Comparison of ENCODE assay signal across 10 cellular contexts in the genomic region with DNA sequence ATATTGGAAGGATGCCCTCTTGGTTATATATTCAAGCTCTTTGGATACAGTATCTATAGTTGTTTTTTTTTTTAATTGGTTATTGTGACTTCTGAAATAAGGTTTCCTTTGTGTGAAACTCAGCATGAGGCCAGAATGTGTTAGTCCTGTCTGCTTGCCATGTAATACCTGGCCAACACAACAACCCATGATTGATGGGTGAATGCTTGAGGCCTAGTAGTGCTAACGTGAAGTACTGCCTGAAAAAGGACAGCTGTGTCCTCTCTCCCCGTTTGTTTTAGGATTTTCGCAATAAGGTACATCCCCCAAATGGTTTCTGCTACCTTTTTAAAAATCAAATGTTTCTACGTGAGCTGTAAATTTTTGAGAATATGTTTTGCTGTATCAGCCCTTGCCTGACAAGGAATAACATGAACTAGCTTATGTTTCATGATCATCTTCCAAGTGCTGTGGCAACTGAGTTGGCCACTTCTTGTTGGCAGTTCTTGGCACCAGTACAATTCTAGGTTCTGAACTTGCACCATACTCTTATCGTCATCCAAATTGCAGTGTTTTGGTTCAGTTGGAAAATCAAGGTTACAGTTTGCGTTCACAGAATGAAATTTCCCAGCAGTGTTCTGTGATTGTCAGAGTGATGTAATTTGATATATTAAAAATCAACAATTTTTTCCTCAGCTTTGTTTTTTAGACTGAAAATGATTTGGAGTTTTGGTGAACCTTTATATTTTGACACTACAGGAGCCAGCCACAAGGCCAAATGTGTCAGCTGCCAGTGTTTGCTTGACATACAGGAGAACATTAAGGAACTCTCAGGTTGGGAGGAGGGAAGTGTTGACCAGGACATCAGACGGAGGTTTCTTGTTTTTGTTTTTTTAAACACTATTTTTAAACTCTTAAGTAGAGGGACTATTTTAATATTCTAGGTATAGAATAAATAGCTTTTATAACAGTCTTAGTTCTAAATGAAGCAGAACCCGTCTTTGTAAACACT. TPM values are rescaled to one million over a fixed set of nuclear protein-coding genes. Genes with fewer than 3 reads are reported as not detected.
DNase-seq lines count a peak whose midpoint lies in the region; ATAC-seq and TF ChIP-seq lines count a peak whose summit lies in the region.
"Had no signal": no experiment of that assay in that cellular context is flagged by ENCODE, and none has a peak within 500 bp of the region (broad histone marks: within the 10 kb centered on the region; RNA-seq: fewer than 3 reads in every experiment).

No MANE protein-coding gene starts in this region.

- H3K9ac ChIP-seq in skeletal muscle tissue (ENCODE audit: low read depth in 1 of 3, low read length in 3 of 3), result peak overlapping the region; percentile 33 to 69 (median 42)

- H3K27me3 Mint-ChIP-seq in WTC11 (ENCODE audit: low read depth), result no peaks in the 10 kb centered on the region
- H3K27me3 Mint-ChIP-seq: effector memory CD8-positive, alpha-beta T cell had no signal

- TF ChIP-seq CTCF in WTC11 (IDR thresholded peaks at IDR 0.05) (no peak), cardiac muscle cell (IDR thresholded peaks at IDR 0.05; ENCODE audit: low read depth, low read length) (no peak)

- H3K36me3 Mint-ChIP-seq in WTC11, result peaks cover 34% of the 10 kb centered on the region

- peaks cover 15% of the 10 kb centered on the region for H3K4me1 ChIP-seq in cardiac muscle cell (ENCODE audit: low read depth)
- H3K4me1 ChIP-seq in skeletal muscle tissue (ENCODE audit: control insufficient read depth in 3 of 3, insufficient read depth in 3 of 3, low read length in 3 of 3), result peaks cover 25 to 40% (median 32%) of the 10 kb centered on the region in 3 donors

- peak overlapping the region; percentile 2; the same call in 1 of the 2 replicates for H3K27ac Mint-ChIP-seq in WTC11

- H3K4me3 Mint-ChIP-seq in WTC11, result no peak overlapping the region
- H3K4me3 Mint-ChIP-seq: effector memory CD8-positive, alpha-beta T cell had no signal

- DNase-seq in NCI-H1092 treated with DMSO at 0.1 percent for 48 hours (lab: John Stamatoyannopoulos, UW), result peak; percentile 76
- no peak for DNase-seq in WTC11 (ENCODE audit: low spot score)
- peak in 1 of 2 donors; percentile 78 for DNase-seq in cardiac muscle cell (ENCODE audit: low read depth in 1 of 2, low spot score in 1 of 2)
- DNase-seq in NCI-H524 (lab: John Stamatoyannopoulos, UW), result no peak
- no peak for DNase-seq in superior temporal gyrus (ENCODE audit: extremely low spot score)
- DNase-seq: effector memory CD8-positive, alpha-beta T cell had no signal

- H3K9me3 ChIP-seq in cardiac muscle cell (ENCODE audit: low read depth), result no peaks in the 10 kb centered on the region
- H3K9me3 ChIP-seq in skeletal muscle tissue (ENCODE audit: control insufficient read depth in 3 of 3, low read length in 3 of 3), result no peaks in the 10 kb centered on the region

- H3K36me3 ChIP-seq in cardiac muscle cell (peaks cover 23% of the 10 kb centered on the region), skeletal muscle tissue (ENCODE audit: control insufficient read depth in 3 of 3, insufficient read depth in 3 of 3, low read length in 3 of 3) (peaks cover 17 to 19% (median 18%) of the 10 kb centered on the region in 3 donors)

- no peaks in the 10 kb centered on the region for H3K9me3 Mint-ChIP-seq in WTC11
- H3K9me3 Mint-ChIP-seq: effector memory CD8-positive, alpha-beta T cell had no signal

- CTCF ChIA-PET in WTC11 (lab: Charles Lee), result interaction anchor here (0.6 to 0.9 kb wide), 2 partner anchors 11 to 103 kb away, joined by 3 read pairs; no protein-coding TSS in a partner anchor

- POLR2A ChIA-PET in WTC11 (lab: Charles Lee), result interaction anchor here (1.5 kb wide), 1 partner anchor 31 kb away, joined by 4 read pairs; no protein-coding TSS in a partner anchor

- H3K4me1 Mint-ChIP-seq in WTC11, result peaks cover 15% of the 10 kb centered on the region

- no peaks in the 10 kb centered on the region for H3K27me3 ChIP-seq in cardiac muscle cell
- H3K27me3 ChIP-seq in skeletal muscle tissue (ENCODE audit: control insufficient read depth in 3 of 3, insufficient read depth in 3 of 3, low read length in 3 of 3), result no peaks in the 10 kb centered on the region

- H3K27ac ChIP-seq in cardiac muscle cell, result peak overlapping the region; percentile 38
- H3K27ac ChIP-seq in skeletal muscle tissue (ENCODE audit: low read depth, low read length), result peak overlapping the region; percentile 80

- H3K4me3 ChIP-seq in cardiac muscle cell, result no peak overlapping the region
- no peak overlapping the region for H3K4me3 ChIP-seq in skeletal muscle tissue (ENCODE audit: low read length in 3 of 3)

- ATAC-seq in WTC11, result no peak
- ATAC-seq in GM21367 (IDR thresholded peaks at IDR 0.05; ENCODE audit: unreplicated experiment), result no peak
- ATAC-seq in GM21515 (IDR thresholded peaks at IDR 0.05; ENCODE audit: unreplicated experiment), result no peak
- ATAC-seq: effector memory CD8-positive, alpha-beta T cell; HCT116 had no signal

TF ChIP-seq in WTC11, 78 proteins besides CTCF, POLR2A, EP300 and RAD21:
- TF ChIP-seq ATF1 (CRISPR knock-in tag; IDR thresholded peaks at IDR 0.05), result no peak
- no peak for TF ChIP-seq FOXP1 (CRISPR knock-in tag; IDR thresholded peaks at IDR 0.05; ENCODE audit: borderline replicate concordance)
- no peak for TF ChIP-seq TCF7 (CRISPR knock-in tag; IDR thresholded peaks at IDR 0.05; ENCODE audit: low read depth)
- TF ChIP-seq, protein P1, sequence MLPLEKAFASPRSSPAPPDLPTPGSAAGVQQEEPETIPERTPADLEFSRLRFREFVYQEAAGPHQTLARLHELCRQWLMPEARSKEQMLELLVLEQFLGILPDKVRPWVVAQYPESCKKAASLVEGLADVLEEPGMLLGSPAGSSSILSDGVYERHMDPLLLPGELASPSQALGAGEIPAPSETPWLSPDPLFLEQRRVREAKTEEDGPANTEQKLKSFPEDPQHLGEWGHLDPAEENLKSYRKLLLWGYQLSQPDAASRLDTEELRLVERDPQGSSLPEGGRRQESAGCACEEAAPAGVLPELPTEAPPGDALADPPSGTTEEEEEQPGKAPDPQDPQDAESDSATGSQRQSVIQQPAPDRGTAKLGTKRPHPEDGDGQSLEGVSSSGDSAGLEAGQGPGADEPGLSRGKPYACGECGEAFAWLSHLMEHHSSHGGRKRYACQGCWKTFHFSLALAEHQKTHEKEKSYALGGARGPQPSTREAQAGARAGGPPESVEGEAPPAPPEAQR (CRISPR knock-in tag; IDR thresholded peaks at IDR 0.05), result no peak
- TF ChIP-seq NFYB (CRISPR knock-in tag; conservative IDR thresholded peaks at IDR 0.05; ENCODE audit: low read depth), result no peak
- TF ChIP-seq FOXK1 (CRISPR knock-in tag; IDR thresholded peaks at IDR 0.05), result no peak
- TF ChIP-seq, protein P2, sequence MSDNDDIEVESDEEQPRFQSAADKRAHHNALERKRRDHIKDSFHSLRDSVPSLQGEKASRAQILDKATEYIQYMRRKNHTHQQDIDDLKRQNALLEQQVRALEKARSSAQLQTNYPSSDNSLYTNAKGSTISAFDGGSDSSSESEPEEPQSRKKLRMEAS (CRISPR knock-in tag; IDR thresholded peaks at IDR 0.05), result no peak

RNA-seq across cellular contexts. Expression of gene ASCC1, which starts 13.5 kb away (rescaled TPM):
- total RNA-seq in WTC11 (2021) (30.4 to 38.7 TPM (median 32.5 TPM) in 3 replicates), cardiac muscle cell (41.3 and 47.9 TPM in 2 replicates), skeletal muscle tissue (21.4 TPM)
- 58.4 and 61.0 TPM in 2 replicates for polyA plus RNA-seq in cardiac muscle cell

RNA-seq across cellular contexts. Expression of gene ANAPC16, which starts 13.7 kb away (rescaled TPM):
- 52.3 to 72.4 TPM (median 72.3 TPM) in 3 replicates for total RNA-seq in WTC11 (2021)
- 92.2 and 103 TPM in 2 replicates for total RNA-seq in cardiac muscle cell
- 242 and 283 TPM in 2 replicates for polyA plus RNA-seq in cardiac muscle cell
- 58.5 TPM for total RNA-seq in skeletal muscle tissue

RNA-seq across cellular contexts. Expression of gene DDIT4, which starts 44.2 kb away (rescaled TPM):
- total RNA-seq in WTC11 (2021), result 118 to 158 TPM (median 153 TPM) in 3 replicates
- total RNA-seq in cardiac muscle cell, result 213 and 227 TPM in 2 replicates
- polyA plus RNA-seq in cardiac muscle cell, result 210 and 276 TPM in 2 replicates
- 87.2 TPM for total RNA-seq in skeletal muscle tissue
